Comparison of ENCODE assay signal across 20 cellular contexts in the genomic region with DNA sequence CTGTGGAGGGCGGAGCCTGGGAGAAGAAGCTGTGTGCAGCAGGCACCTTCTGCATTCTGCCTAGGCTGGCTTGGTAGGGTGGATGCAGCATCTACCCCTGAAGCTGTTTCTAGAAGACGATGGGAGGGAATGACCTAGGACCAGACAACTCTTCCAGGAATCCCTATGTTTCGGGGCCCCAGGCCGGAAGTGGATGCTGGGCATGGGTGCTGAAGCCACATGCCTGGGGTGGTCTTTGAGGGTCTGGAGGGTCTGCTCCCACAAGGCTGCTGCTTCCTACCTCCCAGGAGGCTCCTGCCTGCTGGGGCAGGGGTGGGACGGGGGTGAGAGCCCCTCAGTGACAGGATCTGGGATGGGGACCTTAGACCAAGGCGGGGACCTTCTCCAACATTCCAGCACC.
"Had no signal": no experiment of that assay in that cellular context is flagged by ENCODE, and none has a peak within 500 bp of the region (broad histone marks: within the 10 kb centered on the region; RNA-seq: fewer than 3 reads in every experiment).

No MANE protein-coding gene starts in this region.

- H2AFZ ChIP-seq: hepatocyte had no signal

- H3K4me2 ChIP-seq: hepatocyte had no signal

- ATAC-seq: activated naive CD8-positive, alpha-beta T cell treated with anti-CD3 and anti-CD28 coated beads, Interleukin-2, amount 50 U/mL, for 24 hours; left lobe of liver; lower lobe of right lung had no signal

- H3K27me3 ChIP-seq: hepatocyte, upper lobe of left lung had no signal

- H3K27ac Mint-ChIP-seq: activated naive CD4-positive, alpha-beta T cell treated with anti-CD3 and anti-CD28 coated beads, Interleukin-2, amount 10 ng/mL, durations not matched to agents 7 days and 5 days; activated naive CD8-positive, alpha-beta T cell treated with anti-CD3 and anti-CD28 coated beads, Interleukin-2, amount 50 U/mL, for 24 hours; activated T-helper 2 cell treated with anti-CD3 and anti-CD28 coated beads, Interferon-gamma antibody, Interleukin-2, Interleukin-4, amounts not matched to agents 10 μg/mL and 5 μg/mL and 100 μg/mL, durations not matched to agents 14 hours and 24 hours and 36 hours had no signal

- H3K36me3 ChIP-seq: lower lobe of right lung, thoracic aorta, upper lobe of left lung had no signal

- H3K4me3 ChIP-seq: hepatocyte, lower lobe of right lung, thoracic aorta, upper lobe of left lung had no signal

- H3K4me1 ChIP-seq: lower lobe of right lung had no signal

- H3K36me3 Mint-ChIP-seq: activated naive CD4-positive, alpha-beta T cell treated with anti-CD3 and anti-CD28 coated beads, Interleukin-2, amount 10 ng/mL, durations not matched to agents 7 days and 5 days; immature natural killer cell; naive B cell had no signal

- H3K9me3 ChIP-seq: lower lobe of right lung, thoracic aorta, upper lobe of left lung had no signal

- H3K79me2 ChIP-seq: hepatocyte had no signal

- DNase-seq: activated CD4-positive, alpha-beta T cell treated with anti-CD3 and anti-CD28 coated beads for 4 hours; activated CD4-positive, alpha-beta T cell treated with anti-CD3 and anti-CD28 coated beads, Interleukin-2, amount 50 U/mL, for 48 hours; activated naive CD4-positive, alpha-beta T cell treated with anti-CD3 and anti-CD28 coated beads, Interleukin-2, amount 10 ng/mL, durations not matched to agents 7 days and 5 days; activated naive CD8-positive, alpha-beta T cell treated with anti-CD3 and anti-CD28 coated beads, Interleukin-2, amount 50 U/mL, for 24 hours; activated T-cell treated with anti-CD3 and anti-CD28 coated beads, Interleukin-2, amount 50 U/mL, for 1 hour; effector CD4-positive, alpha-beta T cell; foreskin melanocyte; immature natural killer cell; lower lobe of right lung; mesendoderm; naive B cell; occipital lobe; stimulated activated CD4-positive, alpha-beta T cell treated with anti-CD3 and anti-CD28 coated beads, Interleukin-4, amount 100 ng/mL, for 24 hours; stimulated activated naive CD4-positive, alpha-beta T cell treated with Interleukin-2 at 50 U/mL for 16 hours; T-helper 1 cell had no signal

- H3K27ac ChIP-seq: hepatocyte, lower lobe of right lung, thoracic aorta, upper lobe of left lung had no signal

- H3K9me3 Mint-ChIP-seq: activated naive CD4-positive, alpha-beta T cell treated with anti-CD3 and anti-CD28 coated beads, Interleukin-2, amount 10 ng/mL, durations not matched to agents 7 days and 5 days; activated naive CD8-positive, alpha-beta T cell treated with anti-CD3 and anti-CD28 coated beads, Interleukin-2, amount 50 U/mL, for 24 hours; activated T-helper 2 cell treated with anti-CD3 and anti-CD28 coated beads, Interferon-gamma antibody, Interleukin-2, Interleukin-4, amounts not matched to agents 10 μg/mL and 5 μg/mL and 100 μg/mL, durations not matched to agents 14 hours and 24 hours and 36 hours; immature natural killer cell; naive B cell had no signal

- H3K4me1 Mint-ChIP-seq: activated naive CD4-positive, alpha-beta T cell treated with anti-CD3 and anti-CD28 coated beads, Interleukin-2, amount 10 ng/mL, durations not matched to agents 7 days and 5 days; activated naive CD8-positive, alpha-beta T cell treated with anti-CD3 and anti-CD28 coated beads, Interleukin-2, amount 50 U/mL, for 24 hours had no signal

- H3K4me3 Mint-ChIP-seq: activated naive CD4-positive, alpha-beta T cell treated with anti-CD3 and anti-CD28 coated beads, Interleukin-2, amount 10 ng/mL, durations not matched to agents 7 days and 5 days; activated naive CD8-positive, alpha-beta T cell treated with anti-CD3 and anti-CD28 coated beads, Interleukin-2, amount 50 U/mL, for 24 hours; immature natural killer cell; naive B cell had no signal
